Comparison of ENCODE assay signal across 1 cellular context in the genomic region with DNA sequence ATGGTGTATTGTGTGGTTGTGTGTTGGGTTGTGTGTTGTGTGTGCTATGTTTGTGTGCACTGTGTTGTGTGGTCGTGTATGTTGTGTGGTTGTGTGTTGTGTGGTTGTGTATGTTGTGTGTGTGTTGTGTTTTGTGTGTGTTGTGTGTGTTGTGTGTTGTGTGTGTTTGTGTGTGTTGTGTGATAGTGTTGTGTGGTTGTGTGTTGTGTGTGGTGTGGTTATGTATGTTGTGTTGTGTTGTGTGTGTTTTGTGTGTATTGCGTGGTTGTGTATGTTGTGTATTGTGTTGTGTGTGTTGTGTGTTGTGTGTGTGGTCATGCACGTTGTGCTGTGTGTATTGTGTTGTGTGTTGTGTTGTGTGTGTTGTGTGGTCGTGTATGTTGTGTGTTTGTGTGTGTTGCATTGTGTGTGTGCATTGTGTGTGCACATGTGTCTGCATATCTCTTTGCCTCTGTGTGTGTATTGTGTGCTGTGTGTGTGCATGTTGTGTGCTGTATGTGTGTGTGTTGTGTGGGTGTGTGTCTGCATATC.
TF ChIP-seq lines count a peak whose summit lies in the region.

No MANE protein-coding gene starts in this region.

TF ChIP-seq in GM23338, 12 proteins besides CTCF, POLR2A, EP300 and RAD21:
- TF ChIP-seq EZH2phosphoT487 (IDR thresholded peaks at IDR 0.05; ENCODE audit: unreplicated experiment) (no peak), NANOG (IDR thresholded peaks at IDR 0.05; ENCODE audit: borderline replicate concordance) (no peak), POLR2AphosphoS5 (IDR thresholded peaks at IDR 0.05; ENCODE audit: low read depth) (no peak), ETS1 (IDR thresholded peaks at IDR 0.05) (no peak), CREB1 (CRISPR knock-in tag; IDR thresholded peaks at IDR 0.05; ENCODE audit: low read depth) (no peak), REST (IDR thresholded peaks at IDR 0.05; ENCODE audit: unreplicated experiment) (no peak), JUNB (IDR thresholded peaks at IDR 0.05; ENCODE audit: unreplicated experiment) (no peak), ZNF114 (CRISPR knock-in tag; IDR thresholded peaks at IDR 0.05) (no peak), ZNF331 (CRISPR knock-in tag; IDR thresholded peaks at IDR 0.05; ENCODE audit: low read depth) (no peak), STAT1 (IDR thresholded peaks at IDR 0.05; ENCODE audit: unreplicated experiment) (no peak), EZH2 (IDR thresholded peaks at IDR 0.05; ENCODE audit: low read depth, unreplicated experiment) (no peak)
- TF ChIP-seq, protein P1, sequence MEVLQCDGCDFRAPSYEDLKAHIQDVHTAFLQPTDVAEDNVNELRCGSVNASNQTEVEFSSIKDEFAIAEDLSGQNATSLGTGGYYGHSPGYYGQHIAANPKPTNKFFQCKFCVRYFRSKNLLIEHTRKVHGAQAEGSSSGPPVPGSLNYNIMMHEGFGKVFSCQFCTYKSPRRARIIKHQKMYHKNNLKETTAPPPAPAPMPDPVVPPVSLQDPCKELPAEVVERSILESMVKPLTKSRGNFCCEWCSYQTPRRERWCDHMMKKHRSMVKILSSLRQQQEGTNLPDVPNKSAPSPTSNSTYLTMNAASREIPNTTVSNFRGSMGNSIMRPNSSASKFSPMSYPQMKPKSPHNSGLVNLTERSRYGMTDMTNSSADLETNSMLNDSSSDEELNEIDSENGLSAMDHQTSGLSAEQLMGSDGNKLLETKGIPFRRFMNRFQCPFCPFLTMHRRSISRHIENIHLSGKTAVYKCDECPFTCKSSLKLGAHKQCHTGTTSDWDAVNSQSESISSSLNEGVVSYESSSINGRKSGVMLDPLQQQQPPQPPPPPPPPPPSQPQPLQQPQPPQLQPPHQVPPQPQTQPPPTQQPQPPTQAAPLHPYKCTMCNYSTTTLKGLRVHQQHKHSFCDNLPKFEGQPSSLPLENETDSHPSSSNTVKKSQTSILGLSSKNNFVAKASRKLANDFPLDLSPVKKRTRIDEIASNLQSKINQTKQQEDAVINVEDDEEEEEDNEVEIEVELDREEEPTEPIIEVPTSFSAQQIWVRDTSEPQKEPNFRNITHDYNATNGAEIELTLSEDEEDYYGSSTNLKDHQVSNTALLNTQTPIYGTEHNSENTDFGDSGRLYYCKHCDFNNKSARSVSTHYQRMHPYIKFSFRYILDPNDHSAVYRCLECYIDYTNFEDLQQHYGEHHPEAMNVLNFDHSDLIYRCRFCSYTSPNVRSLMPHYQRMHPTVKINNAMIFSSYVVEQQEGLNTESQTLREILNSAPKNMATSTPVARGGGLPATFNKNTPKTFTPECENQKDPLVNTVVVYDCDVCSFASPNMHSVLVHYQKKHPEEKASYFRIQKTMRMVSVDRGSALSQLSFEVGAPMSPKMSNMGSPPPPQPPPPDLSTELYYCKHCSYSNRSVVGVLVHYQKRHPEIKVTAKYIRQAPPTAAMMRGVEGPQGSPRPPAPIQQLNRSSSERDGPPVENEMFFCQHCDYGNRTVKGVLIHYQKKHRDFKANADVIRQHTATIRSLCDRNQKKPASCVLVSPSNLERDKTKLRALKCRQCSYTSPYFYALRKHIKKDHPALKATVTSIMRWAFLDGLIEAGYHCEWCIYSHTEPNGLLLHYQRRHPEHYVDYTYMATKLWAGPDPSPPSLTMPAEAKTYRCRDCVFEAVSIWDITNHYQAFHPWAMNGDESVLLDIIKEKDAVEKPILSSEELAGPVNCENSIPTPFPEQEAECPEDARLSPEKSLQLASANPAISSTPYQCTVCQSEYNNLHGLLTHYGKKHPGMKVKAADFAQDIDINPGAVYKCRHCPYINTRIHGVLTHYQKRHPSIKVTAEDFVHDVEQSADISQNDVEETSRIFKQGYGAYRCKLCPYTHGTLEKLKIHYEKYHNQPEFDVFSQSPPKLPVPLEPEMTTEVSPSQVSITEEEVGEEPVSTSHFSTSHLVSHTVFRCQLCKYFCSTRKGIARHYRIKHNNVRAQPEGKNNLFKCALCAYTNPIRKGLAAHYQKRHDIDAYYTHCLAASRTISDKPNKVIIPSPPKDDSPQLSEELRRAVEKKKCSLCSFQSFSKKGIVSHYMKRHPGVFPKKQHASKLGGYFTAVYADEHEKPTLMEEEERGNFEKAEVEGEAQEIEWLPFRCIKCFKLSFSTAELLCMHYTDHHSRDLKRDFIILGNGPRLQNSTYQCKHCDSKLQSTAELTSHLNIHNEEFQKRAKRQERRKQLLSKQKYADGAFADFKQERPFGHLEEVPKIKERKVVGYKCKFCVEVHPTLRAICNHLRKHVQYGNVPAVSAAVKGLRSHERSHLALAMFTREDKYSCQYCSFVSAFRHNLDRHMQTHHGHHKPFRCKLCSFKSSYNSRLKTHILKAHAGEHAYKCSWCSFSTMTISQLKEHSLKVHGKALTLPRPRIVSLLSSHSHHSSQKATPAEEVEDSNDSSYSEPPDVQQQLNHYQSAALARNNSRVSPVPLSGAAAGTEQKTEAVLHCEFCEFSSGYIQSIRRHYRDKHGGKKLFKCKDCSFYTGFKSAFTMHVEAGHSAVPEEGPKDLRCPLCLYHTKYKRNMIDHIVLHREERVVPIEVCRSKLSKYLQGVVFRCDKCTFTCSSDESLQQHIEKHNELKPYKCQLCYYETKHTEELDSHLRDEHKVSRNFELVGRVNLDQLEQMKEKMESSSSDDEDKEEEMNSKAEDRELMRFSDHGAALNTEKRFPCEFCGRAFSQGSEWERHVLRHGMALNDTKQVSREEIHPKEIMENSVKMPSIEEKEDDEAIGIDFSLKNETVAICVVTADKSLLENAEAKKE (CRISPR knock-in tag; IDR thresholded peaks at IDR 0.05), result no peak
TF ChIP-seq in GM23338: peak in this region for 0.
